ENCODE assay signal across 8 cellular contexts in genomic region chr17:16751224-16751923, GRCh38.
DNase-seq lines count a peak whose midpoint lies in the region; ATAC-seq and TF ChIP-seq lines count a peak whose summit lies in the region.
"Not testable (repeated sequence)": the region's sequence is repeated elsewhere in the genome, so short reads cannot be mapped to it uniquely, and the experiment has no call there.

No MANE protein-coding gene starts in this region.

- CTCF ChIA-PET in RWPE1 (lab: Yijun Ruan, JAX): not testable (repeated sequence)

- not testable (repeated sequence) for H3K9me2 ChIP-seq in GM23248 (ENCODE audit: insufficient read depth)

- not testable (repeated sequence) for H3F3A ChIP-seq in GM23248 (ENCODE audit: insufficient read depth)

- H3K4me1 ChIP-seq in GM23248 (ENCODE audit: insufficient read depth); adipocyte (ENCODE audit: control insufficient read depth, insufficient read depth, low read length): not testable (repeated sequence)

- in situ Hi-C loops in GM23248 (cut with MboI): not testable (repeated sequence)

- DNase-seq in GM23248 (peak; percentile 21), NCI-H146 (lab: John Stamatoyannopoulos, UW) (peak; percentile 16), RWPE1 (ENCODE audit: low spot score) (peak; percentile 1), adipocyte (ENCODE audit: low read depth) (peak; percentile 39), memory B cell (ENCODE audit: low spot score in 2 of 2) (peak; percentile 29 to 31)
- DNase-seq in fibroblast of the aortic adventitia (ENCODE audit: low read depth): not testable (repeated sequence)

- H2AFZ ChIP-seq in GM23248: not testable (repeated sequence)

- H3K27me3 ChIP-seq in GM23248 (replicated peaks; ENCODE audit: insufficient read depth); adipocyte (replicated peaks; ENCODE audit: control insufficient read depth, insufficient read depth, low read length): not testable (repeated sequence)

- TF ChIP-seq CTCF in C4-2B (conservative IDR thresholded peaks at IDR 0.05) (peak; percentile 60), RWPE1 (conservative IDR thresholded peaks at IDR 0.05; ENCODE audit: low read depth) (peak; percentile 24; the same call in 1 of the 2 replicates), fibroblast of the aortic adventitia (IDR thresholded peaks at IDR 0.05; ENCODE audit: insufficient read depth, low read length) (peak; percentile 19)

- H3K27ac ChIP-seq in C4-2B, GM23248, RWPE1: not testable (repeated sequence)

- not testable (repeated sequence) for H3K79me2 ChIP-seq in GM23248 (ENCODE audit: insufficient read depth)

- not testable (repeated sequence) for H4K20me1 ChIP-seq in GM23248 (ENCODE audit: insufficient read depth)

- not testable (repeated sequence) for H3K9ac ChIP-seq in GM23248; adipocyte (ENCODE audit: low read length)

- not testable (repeated sequence) for H3K36me3 ChIP-seq in GM23248 (ENCODE audit: low read depth); adipocyte (ENCODE audit: control insufficient read depth, insufficient read depth, low read length, severe bottlenecking)

- not testable (repeated sequence) for H3K9me3 Mint-ChIP-seq in memory B cell; stimulated activated memory B cell treated with anti-CD40 and anti-IgM and Interleukin-4, amounts not matched to agents 10 μg/mL and 1 μg/mL and 100 μg/mL, for 72 hours

- H3K9me3 ChIP-seq in GM23248 (ENCODE audit: low read depth); adipocyte (ENCODE audit: control insufficient read depth, low read length): not testable (repeated sequence)

- not testable (repeated sequence) for H3K4me1 Mint-ChIP-seq in memory B cell
- H3K4me1 Mint-ChIP-seq in stimulated activated memory B cell treated with anti-CD40 and anti-IgM and Interleukin-4, amounts not matched to agents 10 μg/mL and 1 μg/mL and 100 μg/mL, for 72 hours: peaks cover 14% of the 10 kb centered on the region

- H3K27ac Mint-ChIP-seq in memory B cell; stimulated activated memory B cell treated with anti-CD40 and anti-IgM and Interleukin-4, amounts not matched to agents 10 μg/mL and 1 μg/mL and 100 μg/mL, for 72 hours: not testable (repeated sequence)

- H3K4me2 ChIP-seq in GM23248 (ENCODE audit: unreplicated experiment): not testable (repeated sequence)

- H3K4me3 ChIP-seq in GM23248; adipocyte (ENCODE audit: low read length); fibroblast of the aortic adventitia (ENCODE audit: low read depth, low read length): not testable (repeated sequence)

- POLR2A ChIA-PET in RWPE1 (lab: Yijun Ruan, JAX; ENCODE audit: low non-redundant PET): not testable (repeated sequence)

- H3K36me3 Mint-ChIP-seq in memory B cell; stimulated activated memory B cell treated with anti-CD40 and anti-IgM and Interleukin-4, amounts not matched to agents 10 μg/mL and 1 μg/mL and 100 μg/mL, for 72 hours: not testable (repeated sequence)

- not testable (repeated sequence) for H3K27me3 Mint-ChIP-seq in memory B cell
- H3K27me3 Mint-ChIP-seq in stimulated activated memory B cell treated with anti-CD40 and anti-IgM and Interleukin-4, amounts not matched to agents 10 μg/mL and 1 μg/mL and 100 μg/mL, for 72 hours: peaks cover 11% of the 10 kb centered on the region

- 29 to 43% methylated on average over 6 to 8 of the region's 10 CpGs for WGBS in GM23248 (ENCODE audit: low coverage in 1 of 2, low lambda C conversion rate in 2 of 2, missing lambda C conversion rate in 2 of 2), 2 experiments

- ATAC-seq in memory B cell (ENCODE audit: low read depth): peak; percentile 87
- ATAC-seq in stimulated activated memory B cell treated with anti-CD40 and anti-IgM and Interleukin-4, amounts not matched to agents 10 μg/mL and 1 μg/mL and 100 μg/mL, for 72 hours: peak; percentile 93

- H3K4me3 Mint-ChIP-seq in memory B cell: peak overlapping the region; percentile 71
- H3K4me3 Mint-ChIP-seq in stimulated activated memory B cell treated with anti-CD40 and anti-IgM and Interleukin-4, amounts not matched to agents 10 μg/mL and 1 μg/mL and 100 μg/mL, for 72 hours: peak overlapping the region; percentile 63
